In the genomic region with DNA sequence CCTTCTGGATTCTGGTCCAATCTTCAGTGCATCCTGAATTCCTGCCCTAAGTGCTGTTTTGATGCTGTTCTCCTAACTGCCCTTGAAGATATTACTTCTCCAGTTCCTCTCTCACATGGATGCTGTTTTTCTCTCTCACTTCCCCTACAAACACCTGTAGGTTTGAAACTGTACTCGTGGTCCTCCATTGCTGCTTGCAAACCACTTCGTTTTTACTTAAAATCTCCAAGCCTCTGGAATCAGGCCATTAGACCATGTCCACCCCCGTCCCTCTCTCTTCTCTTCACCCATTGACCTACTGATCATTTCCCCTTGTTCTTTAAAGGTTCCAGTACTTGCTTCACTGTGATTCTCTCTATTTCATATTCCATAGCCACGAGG, we compare ENCODE assay signal across 12 cellular contexts.
A peak's percentile ranks its signal among the peaks of the same experiment; 100 is the strongest.
DNase-seq lines count a peak whose midpoint lies in the region; ATAC-seq and TF ChIP-seq lines count a peak whose summit lies in the region.
"Had no signal": no experiment of that assay in that cellular context is flagged by ENCODE, and none has a peak within 500 bp of the region (broad histone marks: within the 10 kb centered on the region; RNA-seq: fewer than 3 reads in every experiment).

No MANE protein-coding gene starts in this region.

- no peak for TF ChIP-seq CTCF in mesothelial cell of epicardium (IDR thresholded peaks at IDR 0.05; ENCODE audit: unreplicated experiment)

- ATAC-seq in GM18519 (IDR thresholded peaks at IDR 0.05; ENCODE audit: low FRiP score, unreplicated experiment) = peak; percentile 28
- peak; percentile 42 for ATAC-seq in GM21360 (IDR thresholded peaks at IDR 0.05; ENCODE audit: unreplicated experiment)
- ATAC-seq in HG02943 (IDR thresholded peaks at IDR 0.05; ENCODE audit: low read depth, unreplicated experiment) = peak; percentile 36
- peak; percentile 34 for ATAC-seq in HG03571 (IDR thresholded peaks at IDR 0.05; ENCODE audit: unreplicated experiment)

- H3K79me2 ChIP-seq in Karpas-422 (ENCODE audit: low read length) = no peaks in the 10 kb centered on the region

- H3K27ac Mint-ChIP-seq in mesothelial cell of epicardium = no peak overlapping the region

- no peaks in the 10 kb centered on the region for H3K27me3 ChIP-seq in Karpas-422 (ENCODE audit: low read length)

- no peak overlapping the region for H3K4me3 ChIP-seq in Karpas-422 (ENCODE audit: low read length)

- no peaks in the 10 kb centered on the region for H3K4me1 Mint-ChIP-seq in mesothelial cell of epicardium

- H3K9me3 Mint-ChIP-seq in mesothelial cell of epicardium = no peaks in the 10 kb centered on the region

- no peak overlapping the region for H3K4me3 Mint-ChIP-seq in mesothelial cell of epicardium

- no peak overlapping the region for H3K27ac ChIP-seq in Karpas-422 (ENCODE audit: low read length)

- no peaks in the 10 kb centered on the region for H3K36me3 Mint-ChIP-seq in mesothelial cell of epicardium

- no peaks in the 10 kb centered on the region for H3K9me3 ChIP-seq in Karpas-422 (ENCODE audit: low read length)

- H3K4me2 ChIP-seq in Karpas-422 (ENCODE audit: low read depth, low read length, poor library complexity, severe bottlenecking) = no peak overlapping the region

- intact Hi-C loops in head of caudate nucleus (cut with DNase I) = no loop called here

- no peak for DNase-seq in head of caudate nucleus
- DNase-seq in mesothelial cell of epicardium (ENCODE audit: low spot score in 2 of 2, unreplicated experiment in 2 of 2) = no peak
- no peak for DNase-seq in central memory CD4-positive, alpha-beta T cell
- no peak for DNase-seq in Karpas-422
- DNase-seq: Caco-2; NCI-H1694; NK-92 treated with Interleukin-12 subunit alpha and Interleukin-12 subunit beta, amount 100 ng/mL, for 24 hours; T-helper 9 cell had no signal

- no peak overlapping the region for H3K9ac ChIP-seq in Karpas-422 (ENCODE audit: low read length)

- no peaks in the 10 kb centered on the region for H3K4me1 ChIP-seq in Karpas-422 (ENCODE audit: low read length)
- H3K4me1 ChIP-seq: Caco-2 had no signal

- H3K27me3 Mint-ChIP-seq in mesothelial cell of epicardium (ENCODE audit: low read depth) = peaks cover 47% of the 10 kb centered on the region

- H2AFZ ChIP-seq in Karpas-422 (ENCODE audit: low read length) = no peak overlapping the region

- H3K9me2 ChIP-seq in Karpas-422 (replicated peaks; ENCODE audit: insufficient read depth, low read length) = no peaks in the 10 kb centered on the region

- no peaks in the 10 kb centered on the region for H3K36me3 ChIP-seq in Karpas-422 (ENCODE audit: insufficient read depth, low read length)

- no peaks in the 10 kb centered on the region for H4K20me1 ChIP-seq in Karpas-422 (ENCODE audit: insufficient read depth, low read depth, low read length)
